In genomic region chr10:109862738-109863137, GRCh38 we compare ENCODE assay signal across 1 cellular context.
TF ChIP-seq lines count a peak whose summit lies in the region.

No MANE protein-coding gene starts in this region.

TF ChIP-seq in SK-N-SH, 30 proteins besides CTCF, POLR2A, EP300 and RAD21 (continued from another document):
- TF ChIP-seq ZBTB33 (IDR thresholded peaks at IDR 0.05; ENCODE audit: borderline replicate concordance, low read depth) (no peak), GATA2 (CRISPR knock-in tag; IDR thresholded peaks at IDR 0.05) (no peak), FOXJ3 (CRISPR knock-in tag; IDR thresholded peaks at IDR 0.05) (no peak), YY1 (IDR thresholded peaks at IDR 0.05; ENCODE audit: low read depth) (no peak), FOXM1 (IDR thresholded peaks at IDR 0.05; ENCODE audit: low read depth) (no peak), MXI1 (IDR thresholded peaks at IDR 0.05; ENCODE audit: low read depth, low read length) (no peak), NFIC (IDR thresholded peaks at IDR 0.05; ENCODE audit: borderline replicate concordance) (no peak), TEAD4 (IDR thresholded peaks at IDR 0.05; ENCODE audit: borderline replicate concordance, insufficient read depth) (no peak)
